32 cellular contexts compared by ENCODE assay signal in the genomic region with DNA sequence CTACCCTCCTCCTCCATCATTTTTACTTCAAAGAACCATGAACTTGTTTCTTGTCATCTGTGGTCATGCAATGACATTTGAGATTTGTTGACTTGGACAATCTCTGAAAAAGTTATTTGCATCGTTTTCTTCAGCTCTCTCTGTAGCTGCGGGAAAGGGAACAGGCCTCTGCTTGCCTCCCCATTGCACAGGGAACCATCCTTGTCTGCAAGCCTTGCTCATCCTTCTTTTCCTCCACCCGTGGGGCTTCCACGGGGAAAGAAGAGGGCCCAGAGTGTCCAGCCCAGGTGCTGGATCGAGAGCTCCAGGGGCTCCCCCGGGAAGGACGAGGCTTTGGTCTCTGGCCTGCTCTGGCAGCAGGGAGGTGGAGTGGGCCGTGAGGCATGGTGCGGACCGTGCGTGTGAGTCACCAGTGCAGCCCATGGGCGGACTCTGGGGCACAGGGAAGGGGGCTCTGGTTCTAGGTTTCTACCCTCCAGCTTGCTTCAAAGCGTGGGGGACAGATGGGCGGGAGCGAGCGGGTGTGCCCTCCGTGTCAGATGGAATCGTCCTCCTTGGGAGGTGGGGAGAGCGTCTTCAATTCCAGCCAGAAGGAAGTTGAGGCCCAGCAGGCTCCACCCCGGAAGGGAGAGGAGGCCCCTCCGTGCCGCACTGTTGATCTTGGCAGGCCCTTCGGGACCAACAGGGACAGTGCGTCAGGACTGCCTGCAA. TPM values are rescaled to one million over a fixed set of nuclear protein-coding genes. Genes with fewer than 3 reads are reported as not detected.
A peak's percentile ranks its signal among the peaks of the same experiment; 100 is the strongest.
DNase-seq lines count a peak whose midpoint lies in the region; ATAC-seq and TF ChIP-seq lines count a peak whose summit lies in the region.
"Had no signal": no experiment of that assay in that cellular context is flagged by ENCODE, and none has a peak within 500 bp of the region (broad histone marks: within the 10 kb centered on the region; RNA-seq: fewer than 3 reads in every experiment).

No MANE protein-coding gene starts in this region.

- no peaks in the 10 kb centered on the region for H3K9me3 Mint-ChIP-seq in activated T-cell treated with anti-CD3 and anti-CD28 coated beads, Interleukin-2, amount 50 U/mL, for 4 hours
- H3K9me3 Mint-ChIP-seq in neural progenitor cell, result peaks cover 6% of the 10 kb centered on the region
- H3K9me3 Mint-ChIP-seq: CD4-positive, alpha-beta T cell; HFFc6; T-helper 2 cell treated with Interferon-gamma antibody and Interleukin-4, amounts not matched to agents 5 μg/mL and 100 μg/mL, for 36 hours had no signal

- H3K4me1 Mint-ChIP-seq in activated T-cell treated with anti-CD3 and anti-CD28 coated beads, Interleukin-2, amount 50 U/mL, for 4 hours (ENCODE audit: low read depth), result peaks cover 6% of the 10 kb centered on the region
- peaks cover 23% of the 10 kb centered on the region for H3K4me1 Mint-ChIP-seq in neural progenitor cell

- H3K9ac ChIP-seq in neural progenitor cell, result no peak overlapping the region
- H3K9ac ChIP-seq: GM23248, KMS-11 had no signal

- H3K79me2 ChIP-seq in neural progenitor cell (ENCODE audit: low read depth), result no peaks in the 10 kb centered on the region

- H3F3A ChIP-seq in neural progenitor cell (ENCODE audit: low read depth), result no peaks in the 10 kb centered on the region

- no peaks in the 10 kb centered on the region for H3K36me3 ChIP-seq in MG63
- no peaks in the 10 kb centered on the region for H3K36me3 ChIP-seq in neural progenitor cell
- H3K36me3 ChIP-seq in thyroid gland, result no peaks in the 10 kb centered on the region
- H3K36me3 ChIP-seq: gastrocnemius medialis, tibial artery had no signal

- no peak overlapping the region for H3K4me2 ChIP-seq in neural progenitor cell
- H3K4me2 ChIP-seq: KMS-11 had no signal

- ATAC-seq in activated T-cell treated with anti-CD3 and anti-CD28 coated beads, Interleukin-2, amount 50 U/mL, for 4 hours, result no peak
- ATAC-seq in esophagus mucosa, result peak; percentile 19
- ATAC-seq: gastrocnemius medialis, mucosa of descending colon, sciatic nerve had no signal

- no peak for DNase-seq in activated T-cell treated with anti-CD3 and anti-CD28 coated beads, Interleukin-2, amount 50 U/mL, for 4 hours
- no peak for DNase-seq in activated T-cell treated with anti-CD3 and anti-CD28 coated beads for 4 hours
- peak; percentile 0 for DNase-seq in MG63
- no peak for DNase-seq in neural progenitor cell (ENCODE audit: low spot score)
- DNase-seq in NCI-H1092 (lab: John Stamatoyannopoulos, UW), result no peak
- DNase-seq in thyroid gland, result no peak
- DNase-seq in GM19240 (ENCODE audit: insufficient read length, low spot score), result no peak
- DNase-seq: activated CD4-positive, alpha-beta T cell treated with anti-CD3 and anti-CD28 coated beads for 4 hours; activated CD8-positive, alpha-beta memory T cell treated with anti-CD3 and anti-CD28 coated beads for 24 hours; activated gamma-delta T cell; CD4-positive, alpha-beta T cell; dermis blood vessel endothelial cell; DMS 273 treated with DMSO at 0.1 percent for 48 hours; EL; gastrocnemius medialis; GM23248; HFFc6; mucosa of descending colon; NCI-H1436; NCI-H2081; NCI-H226; NCI-H69; SHP77 treated with DMSO at 0.1 percent for 48 hours; stimulated activated CD4-positive, alpha-beta T cell treated with anti-CD3 and anti-CD28 coated beads, Interleukin-12 subunit alpha, Interleukin-12 subunit beta, amount 100 ng/mL, for 4 hours; stimulated activated CD4-positive, alpha-beta T cell treated with anti-CD3 and anti-CD28 coated beads, Interleukin-2, amount 100 ng/mL, for 48 hours; tibial artery had no signal

- H3K9me3 ChIP-seq in MG63 (peaks cover 14% of the 10 kb centered on the region), neural progenitor cell (ENCODE audit: low read depth) (no peaks in the 10 kb centered on the region), thyroid gland (no peaks in the 10 kb centered on the region)
- H3K9me3 ChIP-seq: gastrocnemius medialis, mucosa of descending colon, tibial artery had no signal

- H3K27me3 ChIP-seq in MG63, result peaks cover 8% of the 10 kb centered on the region
- peaks cover 100% of the 10 kb centered on the region for H3K27me3 ChIP-seq in neural progenitor cell
- peaks cover 17% of the 10 kb centered on the region for H3K27me3 ChIP-seq in thyroid gland

- H3K36me3 Mint-ChIP-seq in activated T-cell treated with anti-CD3 and anti-CD28 coated beads, Interleukin-2, amount 50 U/mL, for 4 hours (ENCODE audit: insufficient read depth), result no peaks in the 10 kb centered on the region
- no peaks in the 10 kb centered on the region for H3K36me3 Mint-ChIP-seq in neural progenitor cell

- H4K20me1 ChIP-seq in neural progenitor cell (ENCODE audit: low read depth), result peaks cover 47% of the 10 kb centered on the region

- no peak overlapping the region for H2AFZ ChIP-seq in neural progenitor cell (replicated peaks)
- H2AFZ ChIP-seq: GM23248 had no signal

- H3K4me3 ChIP-seq in MG63 (no peak overlapping the region), neural progenitor cell (no peak overlapping the region), thyroid gland (replicated peaks in 1 of 3) (no peak overlapping the region)
- H3K4me3 ChIP-seq: gastrocnemius medialis, GM23248, lung, mucosa of descending colon, tibial artery had no signal

- no peak overlapping the region for H3K27ac Mint-ChIP-seq in neural progenitor cell
- H3K27ac Mint-ChIP-seq: CD4-positive, alpha-beta T cell; HFFc6; T-helper 2 cell treated with Interferon-gamma antibody and Interleukin-4, amounts not matched to agents 5 μg/mL and 100 μg/mL, for 36 hours had no signal

- H3K4me1 ChIP-seq in neural progenitor cell, result peaks cover 10% of the 10 kb centered on the region
- H3K4me1 ChIP-seq in thyroid gland, result peaks cover 0 to 3% of the 10 kb centered on the region in 2 donors
- H3K4me1 ChIP-seq: gastrocnemius medialis had no signal

- intact Hi-C loops in thyroid gland (cut with DNase I), result no loop called here

- TF ChIP-seq CTCF in neural progenitor cell (IDR thresholded peaks at IDR 0.05) (no peak), thyroid gland (IDR thresholded peaks at IDR 0.05) (no peak)

- peak overlapping the region; percentile 20 for H3K4me3 Mint-ChIP-seq in activated T-cell treated with anti-CD3 and anti-CD28 coated beads, Interleukin-2, amount 50 U/mL, for 4 hours
- H3K4me3 Mint-ChIP-seq in neural progenitor cell, result peak overlapping the region; percentile 35
- H3K4me3 Mint-ChIP-seq: CD4-positive, alpha-beta T cell; HFFc6; T-helper 2 cell treated with Interferon-gamma antibody and Interleukin-4, amounts not matched to agents 5 μg/mL and 100 μg/mL, for 36 hours had no signal

- H3K27ac ChIP-seq in neural progenitor cell (no peak overlapping the region), thyroid gland (no peak overlapping the region)
- H3K27ac ChIP-seq: gastrocnemius medialis, GM23248, KMS-11, tibial artery had no signal

- 54 to 61% methylated on average over 23 to 24 of the region's 24 CpGs for WGBS in thyroid gland, 2 donors

- no peak for TF ChIP-seq POLR2A in thyroid gland (IDR thresholded peaks at IDR 0.05)

- H3K27me3 Mint-ChIP-seq in activated T-cell treated with anti-CD3 and anti-CD28 coated beads, Interleukin-2, amount 50 U/mL, for 4 hours (ENCODE audit: low read depth), result peaks cover 48% of the 10 kb centered on the region
- H3K27me3 Mint-ChIP-seq in neural progenitor cell (ENCODE audit: insufficient read depth, low read depth), result peaks cover 51% of the 10 kb centered on the region

RNA-seq across cellular contexts. Expression of gene IRX4, which starts 6.0 kb away (rescaled TPM):
- total RNA-seq in activated T-cell treated with anti-CD3 and anti-CD28 coated beads, Interleukin-2, amount 50 U/mL, for 4 hours, result not detected
- 0.66 and 5.1 TPM in 2 replicates for total RNA-seq in MG63 (2014; rRNA removed; shearing (Covaris generic); ENCODE audit: low replicate concordance)
- total RNA-seq in esophagus mucosa (10.3 TPM), neural progenitor cell (ENCODE audit: low replicate concordance) (not detected in 2 replicates), thyroid gland (not detected)
- total RNA-seq: CD4-positive, alpha-beta T cell; dermis blood vessel endothelial cell; GM23248; HFFc6; lung; mucosa of descending colon; posterior vena cava; sciatic nerve had no signal
